ENCODE assay signal across 19 cellular contexts in genomic region chr16:87734644-87735043, GRCh38. TPM values are rescaled to one million over a fixed set of nuclear protein-coding genes. Genes with fewer than 3 reads are reported as not detected.
DNase-seq lines count a peak whose midpoint lies in the region; ATAC-seq and TF ChIP-seq lines count a peak whose summit lies in the region.
"Had no signal": no experiment of that assay in that cellular context is flagged by ENCODE, and none has a peak within 500 bp of the region (broad histone marks: within the 10 kb centered on the region; RNA-seq: fewer than 3 reads in every experiment).

No MANE protein-coding gene starts in this region.

- no peak overlapping the region for H2AFZ ChIP-seq in H9 (ENCODE audit: low read length)

- no peak for TF ChIP-seq CTCF in A673 (conservative IDR thresholded peaks at IDR 0.05; ENCODE audit: low read depth, low read length)
- TF ChIP-seq CTCF in H9 (conservative IDR thresholded peaks at IDR 0.05), result no peak
- TF ChIP-seq CTCF in astrocyte of the cerebellum (IDR thresholded peaks at IDR 0.05; ENCODE audit: low read depth, low read length, missing control alignments), result peak; percentile 2
- no peak for TF ChIP-seq CTCF in lower lobe of right lung (IDR thresholded peaks at IDR 0.05)

- no peak overlapping the region for H2BK120ac ChIP-seq in H9 (ENCODE audit: low read depth, low read length, poor library complexity, severe bottlenecking)

- H3K36me3 ChIP-seq in A673 (ENCODE audit: insufficient read depth, low read length, poor library complexity, severe bottlenecking), result peaks cover 7% of the 10 kb centered on the region
- H3K36me3 ChIP-seq in lower lobe of right lung, result peaks cover 38% of the 10 kb centered on the region
- H3K36me3 ChIP-seq in effector memory CD4-positive, alpha-beta T cell (ENCODE audit: control insufficient read depth, insufficient read depth, low read length), result peaks cover 17% of the 10 kb centered on the region

- no peak overlapping the region for H3K18ac ChIP-seq in H9 (ENCODE audit: insufficient read length, low read depth, low read length)

- H3K79me1 ChIP-seq in H9 (ENCODE audit: insufficient read depth, low read depth, low read length, poor library complexity, severe bottlenecking), result peaks cover 4% of the 10 kb centered on the region

- H3K4me1 Mint-ChIP-seq in H9, result peaks cover 8 to 10% of the 10 kb centered on the region in 2 experiments

- no peak overlapping the region for H3K4me3 ChIP-seq in A673 (ENCODE audit: low read depth, low read length, poor library complexity, severe bottlenecking)
- no peak overlapping the region for H3K4me3 ChIP-seq in astrocyte of the cerebellum (ENCODE audit: low read depth, low read length)
- H3K4me3 ChIP-seq in lower lobe of right lung, result no peak overlapping the region
- H3K4me3 ChIP-seq in effector memory CD4-positive, alpha-beta T cell (ENCODE audit: insufficient read depth, low read depth, low read length, poor library complexity, severe bottlenecking), result no peak overlapping the region

- H3K23ac ChIP-seq in H9 (ENCODE audit: insufficient read length, low read depth, low read length), result no peak overlapping the region

- BruUV-seq in A673 (replicated peaks; lab: Mats Ljungman, UMichigan), result no TSS peak

- no peaks in the 10 kb centered on the region for H3K4me1 ChIP-seq in A673 (ENCODE audit: insufficient read depth, low read length, poor library complexity, severe bottlenecking)
- H3K4me1 ChIP-seq in H9 (ENCODE audit: insufficient read depth, low read length), result no peaks in the 10 kb centered on the region
- no peaks in the 10 kb centered on the region for H3K4me1 ChIP-seq in lower lobe of right lung
- no peaks in the 10 kb centered on the region for H3K4me1 ChIP-seq in effector memory CD4-positive, alpha-beta T cell (ENCODE audit: control insufficient read depth, insufficient read depth, low read length, poor library complexity, severe bottlenecking)

- DNase-seq in A673 (ENCODE audit: low spot score), result peak; percentile 18
- DNase-seq in H9, result no peak
- no peak for DNase-seq in astrocyte of the cerebellum (ENCODE audit: low read depth)
- DNase-seq in iPS-NIHi11 (ENCODE audit: low spot score), result peak; percentile 56
- no peak for DNase-seq in lower lobe of right lung
- DNase-seq in effector memory CD4-positive, alpha-beta T cell, result no peak
- no peak for DNase-seq in amygdala (lab: John Stamatoyannopoulos, UW)
- no peak for DNase-seq in NCI-H2227 treated with DMSO at 0.1 percent for 48 hours (lab: John Stamatoyannopoulos, UW)
- DNase-seq: ACHN; Calu3; CD4-positive, CD25-positive, alpha-beta regulatory T cell; DMS79; GDM1; Karpas-422; MM.1S; NCI-H1105; NCI-H187; NCI-H2171 treated with DMSO at 0.1 percent for 48 hours; NCI-H510A treated with DMSO at 0.1 percent for 48 hours had no signal

- H3T11ph ChIP-seq in H9 (ENCODE audit: low read length), result no peak overlapping the region

- H3K9me3 ChIP-seq in A673 (ENCODE audit: low read depth, low read length, poor library complexity, severe bottlenecking) (no peaks in the 10 kb centered on the region), H9 (ENCODE audit: control insufficient read depth, low read depth, low read length) (no peaks in the 10 kb centered on the region), lower lobe of right lung (no peaks in the 10 kb centered on the region)
- H3K9me3 ChIP-seq in effector memory CD4-positive, alpha-beta T cell (ENCODE audit: control insufficient read depth, low read length), result no peaks in the 10 kb centered on the region

- H3K27ac ChIP-seq in A673 (ENCODE audit: low read depth, low read length, poor library complexity, severe bottlenecking) (no peak overlapping the region), H9 (ENCODE audit: insufficient read length, low read depth, low read length) (no peak overlapping the region), lower lobe of right lung (no peak overlapping the region)
- H3K27ac ChIP-seq in effector memory CD4-positive, alpha-beta T cell (ENCODE audit: insufficient read depth, low read length, poor library complexity, severe bottlenecking), result no peak overlapping the region

- intact Hi-C loops in A673 (cut with micrococcal nuclease; ENCODE audit: unreplicated experiment) (no loop called here), lower lobe of right lung (cut with DNase I) (no loop called here)

- H3K9me3 Mint-ChIP-seq in H9, result no peaks in the 10 kb centered on the region
- H3K9me3 Mint-ChIP-seq: CD4-positive, CD25-positive, alpha-beta regulatory T cell had no signal

- H2BK15ac ChIP-seq in H9 (ENCODE audit: low read depth, low read length), result no peak overlapping the region

- H3K56ac ChIP-seq in H9 (ENCODE audit: insufficient read length, low read depth, low read length), result no peak overlapping the region

- in situ Hi-C loops in astrocyte of the cerebellum (cut with HindIII; ENCODE audit: low sequenced_read_pairs), result no loop called here

- no peak overlapping the region for H2BK20ac ChIP-seq in H9 (ENCODE audit: low read depth, low read length, poor library complexity, severe bottlenecking)

- H4K5ac ChIP-seq in H9 (ENCODE audit: insufficient read length, low read depth, low read length), result no peak overlapping the region

- H2BK12ac ChIP-seq in H9 (ENCODE audit: insufficient read length, low read depth, low read length), result no peak overlapping the region

- H4K20me1 ChIP-seq in H9 (ENCODE audit: control insufficient read depth, insufficient read depth, insufficient read length), result peaks cover 4% of the 10 kb centered on the region

- no peaks in the 10 kb centered on the region for H3K23me2 ChIP-seq in H9 (ENCODE audit: insufficient read length, low read depth, low read length, poor library complexity, severe bottlenecking)

- no CpG with 5 or more reads among the region's 14 CpGs for WGBS in H9 (ENCODE audit: extremely low coverage, insufficient read length, low lambda C conversion rate)

- H3K27ac Mint-ChIP-seq in H9, result peak overlapping the region; percentile 43 to 93 (median 67); a peak in 4 of 7 replicates

- H3K14ac ChIP-seq in H9 (ENCODE audit: insufficient read depth, low read length), result no peak overlapping the region

- H3K9ac ChIP-seq in H9 (ENCODE audit: extremely low read depth, insufficient read length, low read length), result no peak overlapping the region

- no peak overlapping the region for H2AK5ac ChIP-seq in H9 (ENCODE audit: insufficient read length, low read length)

- no peak overlapping the region for H4K8ac ChIP-seq in H9 (replicated peaks; ENCODE audit: insufficient read length, low read depth, low read length)

- H3K4me3 Mint-ChIP-seq in H9, result no peak overlapping the region
- H3K4me3 Mint-ChIP-seq: CD4-positive, CD25-positive, alpha-beta regulatory T cell had no signal

- H3K4me2 ChIP-seq in H9 (ENCODE audit: insufficient read depth, insufficient read length, low read length), result no peak overlapping the region

- H2BK5ac ChIP-seq in H9 (ENCODE audit: insufficient read length, low read length), result no peak overlapping the region

- no peaks in the 10 kb centered on the region; the same call in 1 of the 2 replicates for H3K79me2 ChIP-seq in H9 (ENCODE audit: insufficient read depth, low read length)

- H3K4ac ChIP-seq in H9 (ENCODE audit: low read depth, low read length), result no peak overlapping the region

- no peak for ATAC-seq in lower lobe of right lung

- no peak overlapping the region for H4K91ac ChIP-seq in H9 (ENCODE audit: insufficient read length, low read depth, low read length)

- no peaks in the 10 kb centered on the region for H3K27me3 ChIP-seq in A673 (replicated peaks; ENCODE audit: insufficient read depth, low read depth, low read length, poor library complexity)
- no peaks in the 10 kb centered on the region for H3K27me3 ChIP-seq in H9 (ENCODE audit: insufficient read depth, low read length)
- no peaks in the 10 kb centered on the region for H3K27me3 ChIP-seq in lower lobe of right lung (ENCODE audit: low read depth)
- no peaks in the 10 kb centered on the region for H3K27me3 ChIP-seq in effector memory CD4-positive, alpha-beta T cell (replicated peaks; ENCODE audit: control insufficient read depth, insufficient read depth, low read length, poor library complexity, severe bottlenecking)

- H3K36me3 Mint-ChIP-seq in H9 (ENCODE audit: insufficient read depth in 1 of 3, low read depth in 3 of 3), result peaks cover 12 to 43% (median 30%) of the 10 kb centered on the region in 3 experiments

- POLR2A ChIA-PET in A673 (lab: Charles Lee; ENCODE audit: low non-redundant PET), result interaction anchor here (0.6 to 0.7 kb wide), 2 partner anchors 43 to 72 kb away, joined by 3 to 4 read pairs; no protein-coding TSS in a partner anchor

- H3K27me3 Mint-ChIP-seq in H9 (ENCODE audit: low read depth), result no peaks in the 10 kb centered on the region
- H3K27me3 Mint-ChIP-seq: CD4-positive, CD25-positive, alpha-beta regulatory T cell had no signal

- CTCF ChIA-PET in A673 (lab: Charles Lee), result interaction anchor here (0.5 kb wide), 1 partner anchor 32 kb away, joined by 4 read pairs; no protein-coding TSS in a partner anchor

RNA-seq across cellular contexts. Expression of gene KLHDC4, which starts 31.1 kb away (rescaled TPM):
- 83.3 and 86.6 TPM in 2 replicates for total RNA-seq in A673 (2021)
- 74.5 and 76.2 TPM in 2 replicates for total RNA-seq in H9 (2021)
- total RNA-seq in lower lobe of right lung, result 33.9 TPM

Comparison
In these comparisons a context has a peak if more than half of its experiments do, and no peak if none do; other contexts are left out.
1. DNase-seq: peak in A673 (single experiment) and iPS-NIHi11 (single experiment); none in H9 (single experiment), astrocyte of the cerebellum (single experiment), lower lobe of right lung (single experiment), effector memory CD4-positive, alpha-beta T cell (0 of 3), amygdala (0 of 56) and NCI-H2227 treated with DMSO at 0.1 percent for 48 hours (single experiment).